1 cellular context compared by ENCODE assay signal in the genomic region with DNA sequence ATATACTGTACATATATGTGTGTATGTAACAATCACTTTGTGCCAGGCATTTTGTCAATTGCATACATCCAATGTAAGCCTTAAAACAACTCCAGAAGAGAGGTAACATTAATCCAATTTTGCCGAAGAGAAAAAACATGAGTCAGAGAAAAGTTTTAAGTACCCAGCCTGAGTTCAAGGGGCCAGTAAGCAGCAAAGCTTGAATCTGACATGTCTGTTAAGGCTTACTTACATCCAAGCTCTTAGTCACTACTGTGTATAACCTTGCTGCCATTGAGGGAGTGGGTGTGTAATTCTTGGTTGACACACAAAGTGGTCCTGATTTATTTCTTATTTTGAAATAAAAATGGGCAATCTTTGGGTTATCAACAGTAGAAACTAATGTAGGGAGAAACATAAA.
TF ChIP-seq lines count a peak whose summit lies in the region.

No MANE protein-coding gene starts in this region.

TF ChIP-seq in GM23338, 12 proteins besides CTCF, POLR2A, EP300 and RAD21:
- TF ChIP-seq, protein P1, sequence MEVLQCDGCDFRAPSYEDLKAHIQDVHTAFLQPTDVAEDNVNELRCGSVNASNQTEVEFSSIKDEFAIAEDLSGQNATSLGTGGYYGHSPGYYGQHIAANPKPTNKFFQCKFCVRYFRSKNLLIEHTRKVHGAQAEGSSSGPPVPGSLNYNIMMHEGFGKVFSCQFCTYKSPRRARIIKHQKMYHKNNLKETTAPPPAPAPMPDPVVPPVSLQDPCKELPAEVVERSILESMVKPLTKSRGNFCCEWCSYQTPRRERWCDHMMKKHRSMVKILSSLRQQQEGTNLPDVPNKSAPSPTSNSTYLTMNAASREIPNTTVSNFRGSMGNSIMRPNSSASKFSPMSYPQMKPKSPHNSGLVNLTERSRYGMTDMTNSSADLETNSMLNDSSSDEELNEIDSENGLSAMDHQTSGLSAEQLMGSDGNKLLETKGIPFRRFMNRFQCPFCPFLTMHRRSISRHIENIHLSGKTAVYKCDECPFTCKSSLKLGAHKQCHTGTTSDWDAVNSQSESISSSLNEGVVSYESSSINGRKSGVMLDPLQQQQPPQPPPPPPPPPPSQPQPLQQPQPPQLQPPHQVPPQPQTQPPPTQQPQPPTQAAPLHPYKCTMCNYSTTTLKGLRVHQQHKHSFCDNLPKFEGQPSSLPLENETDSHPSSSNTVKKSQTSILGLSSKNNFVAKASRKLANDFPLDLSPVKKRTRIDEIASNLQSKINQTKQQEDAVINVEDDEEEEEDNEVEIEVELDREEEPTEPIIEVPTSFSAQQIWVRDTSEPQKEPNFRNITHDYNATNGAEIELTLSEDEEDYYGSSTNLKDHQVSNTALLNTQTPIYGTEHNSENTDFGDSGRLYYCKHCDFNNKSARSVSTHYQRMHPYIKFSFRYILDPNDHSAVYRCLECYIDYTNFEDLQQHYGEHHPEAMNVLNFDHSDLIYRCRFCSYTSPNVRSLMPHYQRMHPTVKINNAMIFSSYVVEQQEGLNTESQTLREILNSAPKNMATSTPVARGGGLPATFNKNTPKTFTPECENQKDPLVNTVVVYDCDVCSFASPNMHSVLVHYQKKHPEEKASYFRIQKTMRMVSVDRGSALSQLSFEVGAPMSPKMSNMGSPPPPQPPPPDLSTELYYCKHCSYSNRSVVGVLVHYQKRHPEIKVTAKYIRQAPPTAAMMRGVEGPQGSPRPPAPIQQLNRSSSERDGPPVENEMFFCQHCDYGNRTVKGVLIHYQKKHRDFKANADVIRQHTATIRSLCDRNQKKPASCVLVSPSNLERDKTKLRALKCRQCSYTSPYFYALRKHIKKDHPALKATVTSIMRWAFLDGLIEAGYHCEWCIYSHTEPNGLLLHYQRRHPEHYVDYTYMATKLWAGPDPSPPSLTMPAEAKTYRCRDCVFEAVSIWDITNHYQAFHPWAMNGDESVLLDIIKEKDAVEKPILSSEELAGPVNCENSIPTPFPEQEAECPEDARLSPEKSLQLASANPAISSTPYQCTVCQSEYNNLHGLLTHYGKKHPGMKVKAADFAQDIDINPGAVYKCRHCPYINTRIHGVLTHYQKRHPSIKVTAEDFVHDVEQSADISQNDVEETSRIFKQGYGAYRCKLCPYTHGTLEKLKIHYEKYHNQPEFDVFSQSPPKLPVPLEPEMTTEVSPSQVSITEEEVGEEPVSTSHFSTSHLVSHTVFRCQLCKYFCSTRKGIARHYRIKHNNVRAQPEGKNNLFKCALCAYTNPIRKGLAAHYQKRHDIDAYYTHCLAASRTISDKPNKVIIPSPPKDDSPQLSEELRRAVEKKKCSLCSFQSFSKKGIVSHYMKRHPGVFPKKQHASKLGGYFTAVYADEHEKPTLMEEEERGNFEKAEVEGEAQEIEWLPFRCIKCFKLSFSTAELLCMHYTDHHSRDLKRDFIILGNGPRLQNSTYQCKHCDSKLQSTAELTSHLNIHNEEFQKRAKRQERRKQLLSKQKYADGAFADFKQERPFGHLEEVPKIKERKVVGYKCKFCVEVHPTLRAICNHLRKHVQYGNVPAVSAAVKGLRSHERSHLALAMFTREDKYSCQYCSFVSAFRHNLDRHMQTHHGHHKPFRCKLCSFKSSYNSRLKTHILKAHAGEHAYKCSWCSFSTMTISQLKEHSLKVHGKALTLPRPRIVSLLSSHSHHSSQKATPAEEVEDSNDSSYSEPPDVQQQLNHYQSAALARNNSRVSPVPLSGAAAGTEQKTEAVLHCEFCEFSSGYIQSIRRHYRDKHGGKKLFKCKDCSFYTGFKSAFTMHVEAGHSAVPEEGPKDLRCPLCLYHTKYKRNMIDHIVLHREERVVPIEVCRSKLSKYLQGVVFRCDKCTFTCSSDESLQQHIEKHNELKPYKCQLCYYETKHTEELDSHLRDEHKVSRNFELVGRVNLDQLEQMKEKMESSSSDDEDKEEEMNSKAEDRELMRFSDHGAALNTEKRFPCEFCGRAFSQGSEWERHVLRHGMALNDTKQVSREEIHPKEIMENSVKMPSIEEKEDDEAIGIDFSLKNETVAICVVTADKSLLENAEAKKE (CRISPR knock-in tag; IDR thresholded peaks at IDR 0.05): no peak
- TF ChIP-seq ZNF114 (CRISPR knock-in tag; IDR thresholded peaks at IDR 0.05): no peak
- TF ChIP-seq, protein P2, sequence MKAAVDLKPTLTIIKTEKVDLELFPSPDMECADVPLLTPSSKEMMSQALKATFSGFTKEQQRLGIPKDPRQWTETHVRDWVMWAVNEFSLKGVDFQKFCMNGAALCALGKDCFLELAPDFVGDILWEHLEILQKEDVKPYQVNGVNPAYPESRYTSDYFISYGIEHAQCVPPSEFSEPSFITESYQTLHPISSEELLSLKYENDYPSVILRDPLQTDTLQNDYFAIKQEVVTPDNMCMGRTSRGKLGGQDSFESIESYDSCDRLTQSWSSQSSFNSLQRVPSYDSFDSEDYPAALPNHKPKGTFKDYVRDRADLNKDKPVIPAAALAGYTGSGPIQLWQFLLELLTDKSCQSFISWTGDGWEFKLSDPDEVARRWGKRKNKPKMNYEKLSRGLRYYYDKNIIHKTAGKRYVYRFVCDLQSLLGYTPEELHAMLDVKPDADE (IDR thresholded peaks at IDR 0.05): no peak
- TF ChIP-seq CREB1 (CRISPR knock-in tag; IDR thresholded peaks at IDR 0.05; ENCODE audit: low read depth): no peak
- TF ChIP-seq JUNB (IDR thresholded peaks at IDR 0.05; ENCODE audit: unreplicated experiment): no peak
- TF ChIP-seq EZH2 (IDR thresholded peaks at IDR 0.05; ENCODE audit: low read depth, unreplicated experiment): no peak
